11 cellular contexts compared by ENCODE assay signal in genomic region chr3:140956058-140956835, GRCh38.
"Had no signal": no experiment of that assay in that cellular context is flagged by ENCODE, and none has a peak within 500 bp of the region (broad histone marks: within the 10 kb centered on the region; RNA-seq: fewer than 3 reads in every experiment).

No MANE protein-coding gene starts in this region.

- DNase-seq: activated CD4-positive, alpha-beta T cell treated with anti-CD3 and anti-CD28 coated beads, Interleukin-2, amount 10 ng/mL, durations not matched to agents 7 days and 5 days; activated naive CD8-positive, alpha-beta T cell treated with anti-CD3 and anti-CD28 coated beads for 36 hours; amygdala; cerebellar nuclear complex; effector memory CD4-positive, alpha-beta T cell; sigmoid colon; stimulated activated CD4-positive, alpha-beta T cell treated with anti-CD3 and anti-CD28 coated beads, Interleukin-2, amount 100 ng/mL, for 24 hours; stimulated activated naive B cell treated with anti-CD40 and anti-IgM and Interleukin-4, amounts not matched to agents 10 μg/mL and 1 μg/mL and 100 μg/mL, for 72 hours; thyroid gland had no signal

- H3K27me3 ChIP-seq: sigmoid colon, thyroid gland had no signal

- H3K4me3 ChIP-seq: sigmoid colon, thyroid gland had no signal

- H3K27ac ChIP-seq: sigmoid colon, thyroid gland had no signal

- H3K36me3 ChIP-seq: thyroid gland had no signal

- FAIRE-seq: TTC549, urothelium cell line had no signal

- ATAC-seq: stimulated activated naive B cell treated with anti-CD40 and anti-IgM and Interleukin-4, amounts not matched to agents 10 μg/mL and 1 μg/mL and 100 μg/mL, for 72 hours had no signal

- H3K9me3 ChIP-seq: sigmoid colon, thyroid gland had no signal
